13 cellular contexts compared by ENCODE assay signal in the genomic region with DNA sequence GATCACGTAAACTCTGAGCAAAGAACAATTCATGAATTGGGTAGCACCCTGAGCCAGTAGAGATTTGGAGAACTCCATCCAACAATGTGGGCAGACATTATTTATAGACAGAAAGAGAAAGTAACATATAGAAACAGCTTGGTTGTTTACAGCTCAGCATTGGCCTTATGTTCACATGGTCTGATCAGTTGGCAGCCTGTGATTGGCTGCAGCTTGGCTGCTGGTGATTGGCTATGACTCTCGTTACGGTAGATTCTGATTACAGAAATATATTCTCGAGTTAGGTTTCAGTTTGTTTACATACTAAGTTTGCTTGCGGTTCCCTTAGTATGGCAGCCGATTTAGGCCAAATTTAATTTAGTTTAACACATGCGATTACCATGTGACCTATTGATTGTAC.
"Had no signal": no experiment of that assay in that cellular context is flagged by ENCODE, and none has a peak within 500 bp of the region (broad histone marks: within the 10 kb centered on the region; RNA-seq: fewer than 3 reads in every experiment).

No MANE protein-coding gene starts in this region.

- H2AFZ ChIP-seq: neural progenitor cell, parathyroid adenoma had no signal

- H3K9ac ChIP-seq: neural progenitor cell, parathyroid adenoma had no signal

- H3K79me2 ChIP-seq: parathyroid adenoma had no signal

- H3K27me3 ChIP-seq: ascending aorta, neural progenitor cell had no signal

- DNase-seq: activated CD4-positive, alpha-beta T cell treated with anti-CD3 and anti-CD28 coated beads for 4 hours; activated CD8-positive, alpha-beta memory T cell treated with anti-CD3 and anti-CD28 coated beads for 24 hours; activated naive CD4-positive, alpha-beta T cell treated with Interleukin-2 at 50 U/mL for 16 hours; activated naive CD8-positive, alpha-beta T cell treated with anti-CD3 and anti-CD28 coated beads, Interleukin-2, amount 50 U/mL, for 24 hours; endodermal cell; erythroblast; midbrain; WERI-Rb-1 had no signal

- H3K4me2 ChIP-seq: neural progenitor cell had no signal

- H3K4me3 Mint-ChIP-seq: activated naive CD8-positive, alpha-beta T cell treated with anti-CD3 and anti-CD28 coated beads, Interleukin-2, amount 50 U/mL, for 24 hours; endodermal cell; neural progenitor cell; type B pancreatic cell had no signal

- H3K9me3 ChIP-seq: ascending aorta had no signal

- H3K36me3 ChIP-seq: ascending aorta, WERI-Rb-1 had no signal

- H3K27ac Mint-ChIP-seq: activated naive CD8-positive, alpha-beta T cell treated with anti-CD3 and anti-CD28 coated beads, Interleukin-2, amount 50 U/mL, for 24 hours; endodermal cell; neural progenitor cell; type B pancreatic cell had no signal

- ATAC-seq: activated naive CD8-positive, alpha-beta T cell treated with anti-CD3 and anti-CD28 coated beads, Interleukin-2, amount 50 U/mL, for 24 hours had no signal

- H3K27ac ChIP-seq: ascending aorta, neural progenitor cell, parathyroid adenoma, skin epidermis, WERI-Rb-1 had no signal

- H3K27me3 Mint-ChIP-seq: activated naive CD8-positive, alpha-beta T cell treated with anti-CD3 and anti-CD28 coated beads, Interleukin-2, amount 50 U/mL, for 24 hours had no signal

- H3K4me1 Mint-ChIP-seq: activated naive CD8-positive, alpha-beta T cell treated with anti-CD3 and anti-CD28 coated beads, Interleukin-2, amount 50 U/mL, for 24 hours had no signal

- H3K36me3 Mint-ChIP-seq: neural progenitor cell, type B pancreatic cell had no signal

- H3K4me3 ChIP-seq: ascending aorta, neural progenitor cell, skin epidermis had no signal

- H3K4me1 ChIP-seq: ascending aorta, neural progenitor cell, parathyroid adenoma had no signal

- H3K9me3 Mint-ChIP-seq: type B pancreatic cell had no signal
